14 cellular contexts compared by ENCODE assay signal in the genomic region with DNA sequence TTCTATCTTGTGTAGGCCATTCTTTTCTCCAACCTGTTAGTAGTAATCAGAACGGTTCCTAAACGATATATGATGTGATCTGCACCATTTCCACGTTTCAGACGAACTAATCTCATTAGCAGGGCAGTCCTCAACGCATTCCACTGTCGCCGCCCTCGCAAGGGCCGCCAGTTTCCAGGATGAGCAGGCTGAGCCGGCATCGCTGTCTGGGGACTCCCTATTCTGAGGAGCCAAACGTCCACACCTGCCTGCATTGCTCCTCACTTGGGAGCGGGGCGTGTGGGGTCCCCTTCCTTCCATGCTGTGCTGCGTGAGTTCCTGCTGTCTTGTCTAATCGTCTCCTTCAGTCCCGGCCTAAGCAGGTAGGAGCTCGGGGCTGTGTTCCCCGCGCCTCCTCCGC.
"Had no signal": no experiment of that assay in that cellular context is flagged by ENCODE, and none has a peak within 500 bp of the region (broad histone marks: within the 10 kb centered on the region; RNA-seq: fewer than 3 reads in every experiment).

No MANE protein-coding gene starts in this region.

- H3K4me3 Mint-ChIP-seq: endodermal cell, immature natural killer cell had no signal

- H3K27ac ChIP-seq: colonic mucosa, foreskin keratinocyte, left lung, tibial nerve had no signal

- ATAC-seq: foreskin keratinocyte; left lung; mucosa of descending colon; naive thymus-derived CD8-positive, alpha-beta T cell had no signal

- H3K9me3 ChIP-seq: colonic mucosa, left lung, mucosa of descending colon had no signal

- H3K27me3 Mint-ChIP-seq: naive thymus-derived CD8-positive, alpha-beta T cell had no signal

- H3K4me3 ChIP-seq: colonic mucosa, left lung, mucosa of descending colon, tibial nerve had no signal

- H3K27me3 ChIP-seq: colonic mucosa, foreskin keratinocyte, left lung, tibial nerve had no signal

- H3K4me1 ChIP-seq: colonic mucosa, left lung, tibial nerve had no signal

- DNase-seq: colonic mucosa; dermis blood vessel endothelial cell; effector CD4-positive, alpha-beta T cell; endodermal cell; foreskin keratinocyte; immature natural killer cell; left lung; mammary epithelial cell; mucosa of descending colon; naive thymus-derived CD8-positive, alpha-beta T cell; small intestine; stimulated activated CD4-positive, alpha-beta T cell treated with anti-CD3 and anti-CD28 coated beads, Interleukin-2, amount 100 ng/mL, for 48 hours; stimulated activated naive CD4-positive, alpha-beta T cell treated with Interleukin-2 at 50 U/mL for 16 hours had no signal

- H3K27ac Mint-ChIP-seq: endodermal cell; immature natural killer cell; naive thymus-derived CD8-positive, alpha-beta T cell had no signal

- H3K36me3 ChIP-seq: colonic mucosa, left lung, tibial nerve had no signal

- H3K4me1 Mint-ChIP-seq: endodermal cell had no signal
